Comparison of ENCODE assay signal across 1 cellular context in the genomic region with DNA sequence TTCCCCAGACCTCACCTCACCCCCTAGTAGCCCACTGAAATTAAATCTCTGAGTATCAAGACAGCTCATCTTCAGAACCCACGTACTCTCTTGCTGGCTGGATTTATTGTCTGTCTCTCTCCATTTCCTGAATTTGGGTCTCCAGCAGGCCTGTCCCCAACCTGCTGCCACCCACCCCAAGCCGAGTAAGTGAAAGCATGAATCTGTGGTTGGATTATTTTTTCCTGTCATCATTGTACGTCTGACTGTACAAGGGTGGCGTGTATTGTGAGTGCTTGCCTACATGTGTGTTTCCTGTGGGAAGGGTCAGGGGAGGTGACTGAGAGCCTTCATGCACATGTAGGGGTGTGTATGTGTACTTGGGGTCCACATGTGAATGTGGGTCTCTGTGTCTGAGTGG.
TF ChIP-seq lines count a peak whose summit lies in the region.

No MANE protein-coding gene starts in this region.

TF ChIP-seq in GM12878, 131 proteins besides CTCF, POLR2A, EP300 and RAD21 (continued from another document):
- TF ChIP-seq, protein P1, sequence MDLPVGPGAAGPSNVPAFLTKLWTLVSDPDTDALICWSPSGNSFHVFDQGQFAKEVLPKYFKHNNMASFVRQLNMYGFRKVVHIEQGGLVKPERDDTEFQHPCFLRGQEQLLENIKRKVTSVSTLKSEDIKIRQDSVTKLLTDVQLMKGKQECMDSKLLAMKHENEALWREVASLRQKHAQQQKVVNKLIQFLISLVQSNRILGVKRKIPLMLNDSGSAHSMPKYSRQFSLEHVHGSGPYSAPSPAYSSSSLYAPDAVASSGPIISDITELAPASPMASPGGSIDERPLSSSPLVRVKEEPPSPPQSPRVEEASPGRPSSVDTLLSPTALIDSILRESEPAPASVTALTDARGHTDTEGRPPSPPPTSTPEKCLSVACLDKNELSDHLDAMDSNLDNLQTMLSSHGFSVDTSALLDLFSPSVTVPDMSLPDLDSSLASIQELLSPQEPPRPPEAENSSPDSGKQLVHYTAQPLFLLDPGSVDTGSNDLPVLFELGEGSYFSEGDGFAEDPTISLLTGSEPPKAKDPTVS (IDR thresholded peaks at IDR 0.05; ENCODE audit: low read depth, low read length) = no peak
- TF ChIP-seq ATF7 (IDR thresholded peaks at IDR 0.05; ENCODE audit: low read depth) = peak; percentile 22; the same call in 1 of the 2 replicates
TF ChIP-seq in GM12878: peak in this region for 12.
